10 cellular contexts compared by ENCODE assay signal in the genomic region with DNA sequence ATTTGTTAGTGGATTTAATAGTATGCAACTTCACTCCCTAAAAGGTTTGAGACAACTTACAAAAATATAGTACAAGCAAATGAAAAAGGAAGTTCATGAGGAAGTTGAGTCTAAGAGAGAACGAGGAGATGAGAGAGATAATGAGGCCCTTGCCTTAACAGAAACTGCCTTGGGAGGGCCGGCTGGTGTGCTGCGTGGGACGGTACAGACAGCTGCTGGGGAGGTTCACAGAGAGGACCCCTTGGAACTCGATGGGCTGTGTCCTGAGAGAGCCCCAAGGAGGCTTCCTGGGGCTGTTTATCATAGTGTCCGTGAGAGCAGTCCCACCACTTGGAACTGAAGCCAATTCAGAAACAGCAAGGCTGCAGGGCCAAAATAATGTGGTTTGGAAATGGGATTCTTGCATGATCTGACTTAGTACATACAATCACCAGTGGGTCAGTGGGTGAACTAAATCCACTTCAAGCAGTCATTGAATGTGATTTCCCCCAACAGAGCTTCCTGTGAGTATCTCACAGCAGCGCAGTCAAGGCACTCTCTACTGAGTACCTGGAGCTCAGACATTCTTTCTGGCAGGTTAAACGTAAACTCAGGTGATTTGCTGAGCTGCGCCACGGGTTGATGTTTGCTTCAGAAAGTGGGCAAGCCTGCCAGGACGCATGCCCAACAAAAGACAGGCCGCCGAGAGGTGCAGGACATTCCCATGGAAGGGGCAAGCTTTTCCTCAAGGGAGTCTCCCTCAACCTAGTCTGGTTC.
DNase-seq lines count a peak whose midpoint lies in the region; ATAC-seq and TF ChIP-seq lines count a peak whose summit lies in the region.
"Had no signal": no experiment of that assay in that cellular context is flagged by ENCODE, and none has a peak within 500 bp of the region (broad histone marks: within the 10 kb centered on the region; RNA-seq: fewer than 3 reads in every experiment).

No MANE protein-coding gene starts in this region.

- no peaks in the 10 kb centered on the region for H3K9me3 Mint-ChIP-seq in CD8-positive, alpha-beta T cell
- no peaks in the 10 kb centered on the region for H3K9me3 Mint-ChIP-seq in activated naive CD4-positive, alpha-beta T cell treated with anti-CD3 and anti-CD28 coated beads, Interleukin-2, amount 50 U/mL, for 24 hours
- no peaks in the 10 kb centered on the region for H3K9me3 Mint-ChIP-seq in natural killer cell treated with Interleukin-12 subunit alpha and Interleukin-12 subunit beta and Interleukin-15 and Interleukin-18, amount 100 ng/mL, for 72 hours
- no peaks in the 10 kb centered on the region for H3K9me3 Mint-ChIP-seq in WTC11

- POLR2A ChIA-PET in CD8-positive, alpha-beta T cell (lab: Charles Lee) = no interaction called here
- POLR2A ChIA-PET in WTC11 (lab: Charles Lee) = no interaction called here

- H3K36me3 ChIP-seq in CD8-positive, alpha-beta T cell (ENCODE audit: insufficient read depth, low read length) = peaks cover 17% of the 10 kb centered on the region
- H3K36me3 ChIP-seq: neutrophil had no signal

- peak in 1 of 7 experiments; percentile 23 for DNase-seq in CD8-positive, alpha-beta T cell
- DNase-seq in NAMALWA (ENCODE audit: low spot score) = peak; percentile 50
- DNase-seq in substantia nigra (lab: John Stamatoyannopoulos, UW) = no peak
- DNase-seq in natural killer cell treated with Interleukin-12 subunit alpha and Interleukin-12 subunit beta and Interleukin-15 and Interleukin-18, amount 100 ng/mL, for 72 hours (ENCODE audit: low spot score) = no peak
- no peak for DNase-seq in WTC11 (ENCODE audit: low spot score)
- no peak for DNase-seq in NCI-H128 (lab: John Stamatoyannopoulos, UW; ENCODE audit: unreplicated experiment)
- DNase-seq: T1000 had no signal

- CTCF ChIA-PET in CD8-positive, alpha-beta T cell (lab: Charles Lee) = interaction anchor here (0.9 to 1.9 kb wide), 3 partner anchors 16 to 265 kb away, joined by 3 to 6 read pairs (median 4); no protein-coding TSS in a partner anchor
- CTCF ChIA-PET in WTC11 (lab: Charles Lee) = interaction anchor here (0.6 to 2.5 kb wide), 3 partner anchors 27 to 300 kb away, joined by 3 to 8 read pairs (median 3); no protein-coding TSS in a partner anchor

- H3K27ac ChIP-seq in CD8-positive, alpha-beta T cell (ENCODE audit: low read depth, low read length) = no peak overlapping the region
- H3K27ac ChIP-seq in substantia nigra (ENCODE audit: low read depth, low read length, poor library complexity, severe bottlenecking) = no peak overlapping the region
- H3K27ac ChIP-seq: neutrophil had no signal

- H3K27me3 ChIP-seq in CD8-positive, alpha-beta T cell (ENCODE audit: insufficient read depth, low read length) = no peaks in the 10 kb centered on the region
- H3K27me3 ChIP-seq: neutrophil had no signal

- intact Hi-C loops in CD8-positive, alpha-beta T cell (cut with DNase I, micrococcal nuclease) = no loop called here

- peaks cover 17% of the 10 kb centered on the region for H3K4me1 ChIP-seq in CD8-positive, alpha-beta T cell (ENCODE audit: insufficient read depth, low read length)

- no peaks in the 10 kb centered on the region for H3K9me3 ChIP-seq in CD8-positive, alpha-beta T cell (ENCODE audit: low read length)
- H3K9me3 ChIP-seq: neutrophil had no signal

- H3K27me3 Mint-ChIP-seq in CD8-positive, alpha-beta T cell (ENCODE audit: low read depth) = no peaks in the 10 kb centered on the region
- H3K27me3 Mint-ChIP-seq in activated naive CD4-positive, alpha-beta T cell treated with anti-CD3 and anti-CD28 coated beads, Interleukin-2, amount 50 U/mL, for 24 hours = no peaks in the 10 kb centered on the region
- no peaks in the 10 kb centered on the region for H3K27me3 Mint-ChIP-seq in natural killer cell treated with Interleukin-12 subunit alpha and Interleukin-12 subunit beta and Interleukin-15 and Interleukin-18, amount 100 ng/mL, for 72 hours
- no peaks in the 10 kb centered on the region for H3K27me3 Mint-ChIP-seq in WTC11 (ENCODE audit: low read depth)

- peak overlapping the region; percentile 63 for H3K4me3 Mint-ChIP-seq in CD8-positive, alpha-beta T cell
- H3K4me3 Mint-ChIP-seq in activated naive CD4-positive, alpha-beta T cell treated with anti-CD3 and anti-CD28 coated beads, Interleukin-2, amount 50 U/mL, for 24 hours = peak overlapping the region; percentile 65
- no peak overlapping the region for H3K4me3 Mint-ChIP-seq in natural killer cell treated with Interleukin-12 subunit alpha and Interleukin-12 subunit beta and Interleukin-15 and Interleukin-18, amount 100 ng/mL, for 72 hours
- H3K4me3 Mint-ChIP-seq in WTC11 = no peak overlapping the region

- no peak for TF ChIP-seq CTCF in CD8-positive, alpha-beta T cell (IDR thresholded peaks at IDR 0.05)
- no peak for TF ChIP-seq CTCF in WTC11 (IDR thresholded peaks at IDR 0.05)

- peak overlapping the region; percentile 89 for H3K27ac Mint-ChIP-seq in CD8-positive, alpha-beta T cell
- H3K27ac Mint-ChIP-seq in activated naive CD4-positive, alpha-beta T cell treated with anti-CD3 and anti-CD28 coated beads, Interleukin-2, amount 50 U/mL, for 24 hours = peak overlapping the region; percentile 63
- peak overlapping the region in 1 of 2 donors; percentile 58 for H3K27ac Mint-ChIP-seq in natural killer cell treated with Interleukin-12 subunit alpha and Interleukin-12 subunit beta and Interleukin-15 and Interleukin-18, amount 100 ng/mL, for 72 hours
- no peak overlapping the region for H3K27ac Mint-ChIP-seq in WTC11

- H3K4me3 ChIP-seq in CD8-positive, alpha-beta T cell (ENCODE audit: low read depth, low read length) = no peak overlapping the region

- ATAC-seq in CD8-positive, alpha-beta T cell = peak; percentile 62
- ATAC-seq in GM21515 (IDR thresholded peaks at IDR 0.05; ENCODE audit: unreplicated experiment) = peak; percentile 65
- ATAC-seq in natural killer cell treated with Interleukin-12 subunit alpha and Interleukin-12 subunit beta and Interleukin-15 and Interleukin-18, amount 100 ng/mL, for 72 hours = no peak
- no peak for ATAC-seq in WTC11

- peaks cover 45% of the 10 kb centered on the region for H3K36me3 Mint-ChIP-seq in CD8-positive, alpha-beta T cell
- peaks cover 11% of the 10 kb centered on the region for H3K36me3 Mint-ChIP-seq in activated naive CD4-positive, alpha-beta T cell treated with anti-CD3 and anti-CD28 coated beads, Interleukin-2, amount 50 U/mL, for 24 hours
- peaks cover 18% of the 10 kb centered on the region for H3K36me3 Mint-ChIP-seq in natural killer cell treated with Interleukin-12 subunit alpha and Interleukin-12 subunit beta and Interleukin-15 and Interleukin-18, amount 100 ng/mL, for 72 hours
- no peaks in the 10 kb centered on the region for H3K36me3 Mint-ChIP-seq in WTC11

- H3K4me1 Mint-ChIP-seq in CD8-positive, alpha-beta T cell (ENCODE audit: low read depth) = peaks cover 25% of the 10 kb centered on the region
- H3K4me1 Mint-ChIP-seq in activated naive CD4-positive, alpha-beta T cell treated with anti-CD3 and anti-CD28 coated beads, Interleukin-2, amount 50 U/mL, for 24 hours = peaks cover 43% of the 10 kb centered on the region
- H3K4me1 Mint-ChIP-seq in natural killer cell treated with Interleukin-12 subunit alpha and Interleukin-12 subunit beta and Interleukin-15 and Interleukin-18, amount 100 ng/mL, for 72 hours (ENCODE audit: low read depth in 2 of 2) = peaks cover 0 to 7% of the 10 kb centered on the region in 2 donors
- H3K4me1 Mint-ChIP-seq in WTC11 = peaks cover 11% of the 10 kb centered on the region

TF ChIP-seq in WTC11, 78 proteins besides CTCF, POLR2A, EP300 and RAD21:
- TF ChIP-seq NR3C1 (CRISPR knock-in tag; conservative IDR thresholded peaks at IDR 0.05; ENCODE audit: low read depth) (no peak), GRHL2 (CRISPR knock-in tag; IDR thresholded peaks at IDR 0.05; ENCODE audit: insufficient replicate concordance, severe bottlenecking) (no peak), RORB (CRISPR knock-in tag; IDR thresholded peaks at IDR 0.05) (no peak), NFYB (CRISPR knock-in tag; conservative IDR thresholded peaks at IDR 0.05; ENCODE audit: low read depth) (no peak), MYBL2 (CRISPR knock-in tag; IDR thresholded peaks at IDR 0.05) (no peak)
- TF ChIP-seq, protein P1, sequence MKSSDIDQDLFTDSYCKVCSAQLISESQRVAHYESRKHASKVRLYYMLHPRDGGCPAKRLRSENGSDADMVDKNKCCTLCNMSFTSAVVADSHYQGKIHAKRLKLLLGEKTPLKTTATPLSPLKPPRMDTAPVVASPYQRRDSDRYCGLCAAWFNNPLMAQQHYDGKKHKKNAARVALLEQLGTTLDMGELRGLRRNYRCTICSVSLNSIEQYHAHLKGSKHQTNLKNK (CRISPR knock-in tag; IDR thresholded peaks at IDR 0.05) = no peak
- TF ChIP-seq, protein P2, sequence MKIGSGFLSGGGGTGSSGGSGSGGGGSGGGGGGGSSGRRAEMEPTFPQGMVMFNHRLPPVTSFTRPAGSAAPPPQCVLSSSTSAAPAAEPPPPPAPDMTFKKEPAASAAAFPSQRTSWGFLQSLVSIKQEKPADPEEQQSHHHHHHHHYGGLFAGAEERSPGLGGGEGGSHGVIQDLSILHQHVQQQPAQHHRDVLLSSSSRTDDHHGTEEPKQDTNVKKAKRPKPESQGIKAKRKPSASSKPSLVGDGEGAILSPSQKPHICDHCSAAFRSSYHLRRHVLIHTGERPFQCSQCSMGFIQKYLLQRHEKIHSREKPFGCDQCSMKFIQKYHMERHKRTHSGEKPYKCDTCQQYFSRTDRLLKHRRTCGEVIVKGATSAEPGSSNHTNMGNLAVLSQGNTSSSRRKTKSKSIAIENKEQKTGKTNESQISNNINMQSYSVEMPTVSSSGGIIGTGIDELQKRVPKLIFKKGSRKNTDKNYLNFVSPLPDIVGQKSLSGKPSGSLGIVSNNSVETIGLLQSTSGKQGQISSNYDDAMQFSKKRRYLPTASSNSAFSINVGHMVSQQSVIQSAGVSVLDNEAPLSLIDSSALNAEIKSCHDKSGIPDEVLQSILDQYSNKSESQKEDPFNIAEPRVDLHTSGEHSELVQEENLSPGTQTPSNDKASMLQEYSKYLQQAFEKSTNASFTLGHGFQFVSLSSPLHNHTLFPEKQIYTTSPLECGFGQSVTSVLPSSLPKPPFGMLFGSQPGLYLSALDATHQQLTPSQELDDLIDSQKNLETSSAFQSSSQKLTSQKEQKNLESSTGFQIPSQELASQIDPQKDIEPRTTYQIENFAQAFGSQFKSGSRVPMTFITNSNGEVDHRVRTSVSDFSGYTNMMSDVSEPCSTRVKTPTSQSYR (CRISPR knock-in tag; IDR thresholded peaks at IDR 0.05) = no peak
- TF ChIP-seq, protein P3, sequence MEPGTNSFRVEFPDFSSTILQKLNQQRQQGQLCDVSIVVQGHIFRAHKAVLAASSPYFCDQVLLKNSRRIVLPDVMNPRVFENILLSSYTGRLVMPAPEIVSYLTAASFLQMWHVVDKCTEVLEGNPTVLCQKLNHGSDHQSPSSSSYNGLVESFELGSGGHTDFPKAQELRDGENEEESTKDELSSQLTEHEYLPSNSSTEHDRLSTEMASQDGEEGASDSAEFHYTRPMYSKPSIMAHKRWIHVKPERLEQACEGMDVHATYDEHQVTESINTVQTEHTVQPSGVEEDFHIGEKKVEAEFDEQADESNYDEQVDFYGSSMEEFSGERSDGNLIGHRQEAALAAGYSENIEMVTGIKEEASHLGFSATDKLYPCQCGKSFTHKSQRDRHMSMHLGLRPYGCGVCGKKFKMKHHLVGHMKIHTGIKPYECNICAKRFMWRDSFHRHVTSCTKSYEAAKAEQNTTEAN (CRISPR knock-in tag; IDR thresholded peaks at IDR 0.05) = no peak

Comparison
In these comparisons a context has a peak if more than half of its experiments do, and no peak if none do; other contexts are left out.
1. ATAC-seq: peak in CD8-positive, alpha-beta T cell (single experiment) and GM21515 (single experiment); none in natural killer cell treated with Interleukin-12 subunit alpha and Interleukin-12 subunit beta and Interleukin-15 and Interleukin-18, amount 100 ng/mL, for 72 hours (0 of 2) and WTC11 (single experiment).
2. H3K4me3 Mint-ChIP-seq: peak in CD8-positive, alpha-beta T cell (single experiment) and activated naive CD4-positive, alpha-beta T cell treated with anti-CD3 and anti-CD28 coated beads, Interleukin-2, amount 50 U/mL, for 24 hours (single experiment); none in natural killer cell treated with Interleukin-12 subunit alpha and Interleukin-12 subunit beta and Interleukin-15 and Interleukin-18, amount 100 ng/mL, for 72 hours (single experiment) and WTC11 (single experiment).